ENCODE assay signal across 23 cellular contexts in the genomic region with DNA sequence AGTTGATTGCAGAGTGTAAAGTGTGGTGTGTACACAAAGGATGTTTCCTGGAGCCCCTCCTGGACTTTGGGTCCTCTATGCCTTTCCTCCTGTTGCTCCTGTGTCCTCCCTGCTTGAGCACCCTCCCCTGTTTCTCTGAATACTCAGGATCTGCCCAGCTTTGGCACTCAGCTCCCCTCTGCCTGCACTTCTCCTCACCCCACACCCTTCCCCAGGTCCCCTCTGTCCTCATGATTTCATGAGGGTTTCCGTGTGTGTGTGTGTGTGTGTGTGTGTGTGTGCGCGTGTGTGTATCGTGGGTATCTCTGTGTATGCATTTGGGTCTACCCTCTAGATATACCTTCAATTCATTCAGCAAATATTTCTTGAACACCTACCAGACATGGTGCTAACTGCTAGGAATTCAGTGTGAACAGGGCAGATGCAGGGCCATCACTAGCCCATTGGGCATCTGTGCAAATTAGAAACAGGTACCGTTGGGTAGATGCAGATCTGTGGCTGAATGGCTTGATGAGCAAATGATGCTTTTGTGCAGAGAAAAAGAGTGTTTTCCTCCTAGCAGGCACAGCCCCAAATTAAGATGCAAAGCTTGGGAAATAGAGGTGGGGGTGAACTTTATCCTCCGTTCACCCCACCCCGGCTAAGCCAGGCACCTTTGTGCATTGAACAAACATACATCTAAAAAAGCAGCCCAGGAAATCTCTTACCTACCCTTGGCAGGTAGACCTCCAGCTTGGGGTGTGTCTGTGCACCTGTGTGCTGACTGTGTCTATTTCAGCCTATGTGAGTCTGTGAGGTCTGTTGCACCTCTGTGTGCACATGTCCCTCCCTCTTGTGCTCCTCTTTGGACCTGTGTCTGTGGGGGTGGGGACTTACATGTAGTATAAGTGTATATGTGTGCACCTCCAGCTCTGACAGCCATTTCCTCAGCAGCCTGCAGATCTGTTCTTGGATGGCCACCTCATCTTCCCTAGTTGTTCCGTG.
"Had no signal": no experiment of that assay in that cellular context is flagged by ENCODE, and none has a peak within 500 bp of the region (broad histone marks: within the 10 kb centered on the region; RNA-seq: fewer than 3 reads in every experiment).

No MANE protein-coding gene starts in this region.

- H3K27me3 ChIP-seq: breast epithelium, dorsolateral prefrontal cortex, esophagus muscularis mucosa, thyroid gland had no signal

- H3K36me3 ChIP-seq: breast epithelium, esophagus muscularis mucosa, thyroid gland, WERI-Rb-1 had no signal

- H3K4me1 ChIP-seq: breast epithelium, esophagus muscularis mucosa, parathyroid adenoma, thyroid gland had no signal

- H3K27me3 Mint-ChIP-seq: activated CD4-positive, alpha-beta memory T cell treated with anti-CD3 and anti-CD28 coated beads, Interleukin-2, amount 10 ng/mL, durations not matched to agents 7 days and 5 days; activated naive CD8-positive, alpha-beta T cell; activated T-cell treated with anti-CD3 and anti-CD28 coated beads, Interleukin-2, amount 50 U/mL, for 24 hours; activated T-helper 17 cell treated with anti-CD3 and anti-CD28 coated beads, Interleukin-2, amount 50 U/mL, for 72 hours; central memory CD8-positive, alpha-beta T cell; effector memory CD8-positive, alpha-beta T cell; stimulated activated naive CD8-positive, alpha-beta T cell treated with anti-CD3 and anti-CD28 coated beads, Interleukin-15, Interleukin-2, amounts not matched to agents 100 ng/mL and 50 ng/mL, for 24 hours; T-cell had no signal

- H3K9me3 Mint-ChIP-seq: activated T-helper 17 cell treated with anti-CD3 and anti-CD28 coated beads, Interleukin-2, amount 50 U/mL, for 72 hours; central memory CD8-positive, alpha-beta T cell; effector memory CD8-positive, alpha-beta T cell; stimulated activated naive CD8-positive, alpha-beta T cell treated with anti-CD3 and anti-CD28 coated beads, Interleukin-15, Interleukin-2, amounts not matched to agents 100 ng/mL and 50 ng/mL, for 24 hours; T-cell had no signal

- H3K4me3 ChIP-seq: breast epithelium, dorsolateral prefrontal cortex, esophagus muscularis mucosa, thyroid gland had no signal

- ATAC-seq: activated T-helper 17 cell treated with anti-CD3 and anti-CD28 coated beads, Interleukin-2, amount 50 U/mL, for 72 hours; effector memory CD8-positive, alpha-beta T cell; right cardiac atrium; T-cell had no signal

- H3K27ac Mint-ChIP-seq: activated CD4-positive, alpha-beta memory T cell treated with anti-CD3 and anti-CD28 coated beads, Interleukin-2, amount 10 ng/mL, durations not matched to agents 7 days and 5 days; activated naive CD8-positive, alpha-beta T cell; activated T-cell treated with anti-CD3 and anti-CD28 coated beads, Interleukin-2, amount 50 U/mL, for 24 hours; effector memory CD8-positive, alpha-beta T cell; stimulated activated naive CD8-positive, alpha-beta T cell treated with anti-CD3 and anti-CD28 coated beads, Interleukin-15, Interleukin-2, amounts not matched to agents 100 ng/mL and 50 ng/mL, for 24 hours; T-cell had no signal

- H3K36me3 Mint-ChIP-seq: activated naive CD8-positive, alpha-beta T cell; T-cell had no signal

- H3K4me1 Mint-ChIP-seq: nephron had no signal

- DNase-seq: activated CD4-positive, CD25-positive, alpha-beta regulatory T cell treated with anti-CD3 and anti-CD28 coated beads, Interleukin-2, amount 50 U/mL, for 72 hours; activated T-cell treated with anti-CD3 and anti-CD28 coated beads, Interleukin-2, amount 50 U/mL, for 24 hours; amniotic stem cell; dorsolateral prefrontal cortex; effector memory CD8-positive, alpha-beta T cell; hippocampal formation; midbrain; right cardiac atrium; stimulated activated CD4-positive, alpha-beta T cell treated with anti-CD3 and anti-CD28 coated beads, Interleukin-12 subunit alpha, Interleukin-12 subunit beta, amount 100 ng/mL, for 4 hours; stimulated activated CD4-positive, alpha-beta T cell treated with anti-CD3 and anti-CD28 coated beads, Interleukin-4, amount 100 ng/mL, for 4 hours; substantia nigra; T-cell; thyroid gland; WERI-Rb-1 had no signal

- H3K9me3 ChIP-seq: breast epithelium, esophagus muscularis mucosa, thyroid gland had no signal

- H3K4me3 Mint-ChIP-seq: activated CD4-positive, alpha-beta memory T cell treated with anti-CD3 and anti-CD28 coated beads, Interleukin-2, amount 10 ng/mL, durations not matched to agents 7 days and 5 days; activated naive CD8-positive, alpha-beta T cell; activated T-cell treated with anti-CD3 and anti-CD28 coated beads, Interleukin-2, amount 50 U/mL, for 24 hours; activated T-helper 17 cell treated with anti-CD3 and anti-CD28 coated beads, Interleukin-2, amount 50 U/mL, for 72 hours; central memory CD8-positive, alpha-beta T cell; effector memory CD8-positive, alpha-beta T cell; nephron; stimulated activated naive CD8-positive, alpha-beta T cell treated with anti-CD3 and anti-CD28 coated beads, Interleukin-15, Interleukin-2, amounts not matched to agents 100 ng/mL and 50 ng/mL, for 24 hours; T-cell had no signal

- H3K27ac ChIP-seq: breast epithelium, dorsolateral prefrontal cortex, esophagus muscularis mucosa, parathyroid adenoma, thyroid gland, WERI-Rb-1 had no signal
